14 cellular contexts compared by ENCODE assay signal in the genomic region with DNA sequence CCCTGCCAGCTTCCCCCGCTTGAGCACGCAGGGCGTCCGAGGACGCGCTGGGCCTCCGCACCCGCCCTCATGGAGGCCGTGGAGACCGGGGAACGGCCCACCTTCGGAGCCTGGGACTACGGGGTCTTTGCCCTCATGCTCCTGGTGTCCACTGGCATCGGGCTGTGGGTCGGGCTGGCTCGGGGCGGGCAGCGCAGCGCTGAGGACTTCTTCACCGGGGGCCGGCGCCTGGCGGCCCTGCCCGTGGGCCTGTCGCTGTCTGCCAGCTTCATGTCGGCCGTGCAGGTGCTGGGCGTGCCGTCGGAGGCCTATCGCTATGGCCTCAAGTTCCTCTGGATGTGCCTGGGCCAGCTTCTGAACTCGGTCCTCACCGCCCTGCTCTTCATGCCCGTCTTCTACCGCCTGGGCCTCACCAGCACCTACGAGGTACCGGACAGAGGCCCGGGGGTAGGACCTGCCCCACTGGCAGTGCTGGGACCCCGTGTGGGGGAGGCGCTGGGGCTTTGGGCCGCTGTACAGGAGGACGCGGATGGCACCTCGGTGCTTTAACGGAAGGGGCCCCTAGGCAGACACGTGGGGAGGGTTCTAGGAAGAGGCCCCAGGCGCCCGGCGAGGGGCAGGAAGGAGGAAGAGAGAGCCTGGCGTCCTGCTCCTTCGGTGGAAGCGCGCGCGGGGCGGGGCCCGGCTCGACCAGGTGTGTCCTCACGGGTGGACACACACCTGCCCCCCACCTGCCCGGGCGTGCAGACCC. TPM values are rescaled to one million over a fixed set of nuclear protein-coding genes. Genes with fewer than 3 reads are reported as not detected.
DNase-seq lines count a peak whose midpoint lies in the region; ATAC-seq, FAIRE-seq and TF ChIP-seq lines count a peak whose summit lies in the region.
"Had no signal": no experiment of that assay in that cellular context is flagged by ENCODE, and none has a peak within 500 bp of the region (broad histone marks: within the 10 kb centered on the region; RNA-seq: fewer than 3 reads in every experiment).

No MANE protein-coding gene starts in this region.

- H3K27me3 Mint-ChIP-seq in CD8-positive, alpha-beta memory T cell = peaks cover 0 to 3% of the 10 kb centered on the region in 2 donors
- no peaks in the 10 kb centered on the region for H3K27me3 Mint-ChIP-seq in T-helper 17 cell

- no peak for TF ChIP-seq EP300 in GM12878 (IDR thresholded peaks at IDR 0.05; ENCODE audit: borderline replicate concordance in 1 of 2, control insufficient read depth in 1 of 2, low read depth in 2 of 2, low read length in 2 of 2)

- H3K9me3 Mint-ChIP-seq in CD8-positive, alpha-beta memory T cell = no peaks in the 10 kb centered on the region

- ATAC-seq in T-helper 17 cell (peak; percentile 17), GM12878 (no peak; the same call in 1 of the 3 replicates), GM19397 (IDR thresholded peaks at IDR 0.05; ENCODE audit: unreplicated experiment) (no peak)

- H3K4me1 ChIP-seq in CD8-positive, alpha-beta memory T cell (ENCODE audit: insufficient read depth, low read length) = peaks cover 19% of the 10 kb centered on the region
- peaks cover 3% of the 10 kb centered on the region; the same call in 1 of the 2 replicates for H3K4me1 ChIP-seq in GM12878 (ENCODE audit: control insufficient read depth, insufficient read depth, low read length)
- H3K4me1 ChIP-seq in osteoblast (ENCODE audit: insufficient read depth, low read length) = no peaks in the 10 kb centered on the region

- no peak overlapping the region for H3K4me2 ChIP-seq in GM12878 (ENCODE audit: control insufficient read depth, insufficient read depth)
- no peak overlapping the region for H3K4me2 ChIP-seq in osteoblast (ENCODE audit: insufficient read depth, low read length)
- H3K4me2 ChIP-seq: BLaER1 had no signal

- peak in 1 of 5 donors; percentile 35 for DNase-seq in CD8-positive, alpha-beta memory T cell
- DNase-seq in T-helper 17 cell (no peak), GM12878 (ENCODE audit: low read depth, low spot score) (no peak), osteoblast (ENCODE audit: insufficient read length, low spot score, missing footprints) (peak; percentile 69), NCI-H2107 treated with DMSO at 0.1 percent for 48 hours (lab: John Stamatoyannopoulos, UW; ENCODE audit: unreplicated experiment) (no peak), AML-193 (lab: John Stamatoyannopoulos, UW) (no peak), NCI-H128 (lab: John Stamatoyannopoulos, UW; ENCODE audit: unreplicated experiment) (no peak)
- DNase-seq: amygdala, HCEC 1CT, NCI-H2171 treated with DMSO at 0.1 percent for 48 hours had no signal

- POLR2A ChIA-PET in CD8-positive, alpha-beta memory T cell (lab: Charles Lee) = interaction anchor here (2.8 kb wide), 1 partner anchor 13 kb away, joined by 15 read pairs; a partner anchor contains a TSS
- POLR2A ChIA-PET in GM12878 (lab: Charles Lee) = interaction anchor here (0.6 kb wide), 1 partner anchor 59 kb away, joined by 4 read pairs; no protein-coding TSS in a partner anchor

- 20% methylated on average over 61 of the region's 61 CpGs for WGBS in GM12878 (ENCODE audit: insufficient coverage, insufficient replicate concordance, low lambda C conversion rate, missing lambda C conversion rate)

- BruUV-seq in GM12878 (replicated peaks; lab: Mats Ljungman, UMichigan) = no TSS peak

- no peak for TF ChIP-seq CTCF in GM12878 (IDR thresholded peaks at IDR 0.05 in 2 of 3, conservative IDR thresholded peaks at IDR 0.05 in 1 of 3; ENCODE audit: control insufficient read depth in 2 of 3, extremely low read depth in 1 of 3, insufficient read depth in 1 of 3, low read depth in 3 of 3, low read length in 3 of 3)
- no peak for TF ChIP-seq CTCF in osteoblast (IDR thresholded peaks at IDR 0.05; ENCODE audit: extremely low read depth, low read depth, low read length)

- peak overlapping the region in 1 of 8 donors; percentile 63 for H3K27ac Mint-ChIP-seq in CD8-positive, alpha-beta memory T cell
- peak overlapping the region; percentile 4 for H3K27ac Mint-ChIP-seq in T-helper 17 cell

- RAD21 ChIA-PET in GM12878 (lab: Charles Lee; ENCODE audit: unreplicated experiment) = interaction anchor here (1.5 to 3.0 kb wide), 2 partner anchors 60 to 123 kb away, joined by 4 to 33 read pairs; a partner anchor contains a TSS

- H3K36me3 ChIP-seq in CD8-positive, alpha-beta memory T cell (ENCODE audit: insufficient read depth, low read length) = no peaks in the 10 kb centered on the region
- no peaks in the 10 kb centered on the region for H3K36me3 ChIP-seq in GM12878 (ENCODE audit: control insufficient read depth in 2 of 2, insufficient read depth in 2 of 2, low read length in 1 of 2)
- H3K36me3 ChIP-seq in osteoblast (ENCODE audit: insufficient read depth, low read length) = no peaks in the 10 kb centered on the region
- H3K36me3 ChIP-seq: BLaER1 had no signal

- H4K20me1 ChIP-seq in GM12878 (ENCODE audit: control insufficient read depth, insufficient read depth) = no peaks in the 10 kb centered on the region
- H4K20me1 ChIP-seq in osteoblast (ENCODE audit: insufficient read depth, low read length) = no peaks in the 10 kb centered on the region

- H3K27me3 ChIP-seq in CD8-positive, alpha-beta memory T cell (ENCODE audit: insufficient read depth, low read length, poor library complexity, severe bottlenecking) = no peaks in the 10 kb centered on the region
- H3K27me3 ChIP-seq in GM12878 (replicated peaks in 1 of 2; ENCODE audit: control insufficient read depth in 2 of 2, insufficient read depth in 2 of 2, low read length in 1 of 2) = peaks cover 3 to 4% of the 10 kb centered on the region in 2 experiments; a peak in 3 of 4 replicates
- H3K27me3 ChIP-seq in osteoblast (ENCODE audit: insufficient read depth, low read length) = peaks cover 60% of the 10 kb centered on the region

- H3K79me2 ChIP-seq in GM12878 (ENCODE audit: control insufficient read depth, insufficient read depth, low read length) = no peaks in the 10 kb centered on the region
- no peaks in the 10 kb centered on the region for H3K79me2 ChIP-seq in osteoblast (ENCODE audit: insufficient read depth, low read length)

- in situ Hi-C loops in GM12878 (cut with MboI) = no loop called here

- no peak overlapping the region for H3K9ac ChIP-seq in GM12878 (ENCODE audit: control insufficient read depth, insufficient read depth, low read length)
- H3K9ac ChIP-seq: BLaER1 had no signal

- CTCF ChIA-PET in CD8-positive, alpha-beta memory T cell (lab: Charles Lee) = interaction anchor here (0.5 to 4.2 kb wide), 3 partner anchors 13 to 954 kb away, joined by 3 to 21 read pairs (median 5); a partner anchor contains a TSS
- CTCF ChIA-PET in GM12878 (lab: Yijun Ruan, JAX) = interaction anchor here (1.2 to 3.0 kb wide), 2 partner anchors 60 to 66 kb away, joined by 5 to 36 read pairs; a partner anchor contains a TSS

- no peak overlapping the region for H3K27ac ChIP-seq in CD8-positive, alpha-beta memory T cell (ENCODE audit: low read depth, low read length)
- H3K27ac ChIP-seq in GM12878 (ENCODE audit: control insufficient read depth, insufficient read depth) (no peak overlapping the region), osteoblast (ENCODE audit: low read depth, low read length) (no peak overlapping the region)
- H3K27ac ChIP-seq: BLaER1 had no signal

- TF ChIP-seq POLR2A in GM12878 (IDR thresholded peaks at IDR 0.05; ENCODE audit: low read depth, low read length) = no peak

- intact Hi-C loops in GM12878 (cut with micrococcal nuclease; ENCODE audit: unreplicated experiment) = loop anchor here (5.0 kb wide), 1 partner anchor 125 kb away; no protein-coding TSS in a partner anchor

- SMC1A ChIA-PET in GM12878 (lab: Charles Lee; ENCODE audit: uncharacterized antibody, unreplicated experiment) = interaction anchor here (1.3 kb wide), 1 partner anchor 66 kb away, joined by 5 read pairs; no protein-coding TSS in a partner anchor

- FAIRE-seq in GM12878 (lab: Jason Lieb, UNC) = no peak

- H3K9me3 ChIP-seq in CD8-positive, alpha-beta memory T cell (ENCODE audit: low read length) = no peaks in the 10 kb centered on the region
- H3K9me3 ChIP-seq in T-helper 17 cell (ENCODE audit: control insufficient read depth, low read length, poor library complexity, severe bottlenecking) (no peaks in the 10 kb centered on the region), GM12878 (replicated peaks; ENCODE audit: control insufficient read depth, insufficient read depth, low read length) (no peaks in the 10 kb centered on the region), osteoblast (ENCODE audit: low read depth, low read length) (no peaks in the 10 kb centered on the region)
- H3K9me3 ChIP-seq: BLaER1 had no signal

- peak overlapping the region; percentile 35 to 90 (median 58) for H3K4me3 Mint-ChIP-seq in CD8-positive, alpha-beta memory T cell
- peak overlapping the region; percentile 92 for H3K4me3 Mint-ChIP-seq in T-helper 17 cell

- peaks cover 0 to 31% (median 6%) of the 10 kb centered on the region in 3 donors for H3K4me1 Mint-ChIP-seq in CD8-positive, alpha-beta memory T cell
- peaks cover 5% of the 10 kb centered on the region for H3K4me1 Mint-ChIP-seq in T-helper 17 cell

- TF ChIP-seq RAD21 in GM12878 (IDR thresholded peaks at IDR 0.05; ENCODE audit: insufficient read depth, low read depth, low read length) = no peak

- peak overlapping the region; percentile 34 for H2AFZ ChIP-seq in GM12878 (ENCODE audit: control insufficient read depth, low read depth, low read length)
- H2AFZ ChIP-seq in osteoblast (ENCODE audit: low read length) = no peak overlapping the region

- H3K36me3 Mint-ChIP-seq in CD8-positive, alpha-beta memory T cell = no peaks in the 10 kb centered on the region
- H3K36me3 Mint-ChIP-seq in T-helper 17 cell (ENCODE audit: low read depth) = no peaks in the 10 kb centered on the region

- H3K4me3 ChIP-seq in CD8-positive, alpha-beta memory T cell (ENCODE audit: low read length) = peak overlapping the region; percentile 61
- H3K4me3 ChIP-seq in GM12878 (no peak overlapping the region), osteoblast (ENCODE audit: insufficient read depth, low read length) (no peak overlapping the region)
- H3K4me3 ChIP-seq: BLaER1 had no signal

RNA-seq across cellular contexts. Expression of a gene that starts 0.7 kb away (rescaled TPM):
- 1 to 10 TPM; 1.2 to 1.7 TPM for total RNA-seq in CD8-positive, alpha-beta memory T cell
- 0.33 TPM for polyA plus RNA-seq in CD8-positive, alpha-beta memory T cell
- 1 to 10 TPM; 1.3 to 2.0 TPM for total RNA-seq in T-helper 17 cell
- not detected in 2 replicates for total RNA-seq in GM12878 (2013; cell fraction: nucleolus; rRNA removed)
- total RNA-seq in GM12878 (2014; rRNA removed) = 0.06 TPM in 1 of 2 replicates, not detected in the other
- 0.05 TPM in 1 of 2 replicates, not detected in the other for total RNA-seq in GM12878 (2014; rRNA removed; fragmentation: Illumina TruSeq; extraction: Trizol)
- 0.05 and 0.08 TPM in 2 replicates for total RNA-seq in GM12878 (2021)
- not detected for polyA plus RNA-seq in GM12878 (2011; ENCODE audit: low read depth)
- 0.04 TPM in 2 replicates for polyA plus RNA-seq in GM12878 (2011; rRNA removed)
- polyA plus RNA-seq in GM12878 (2011; cell fraction: cytosol; rRNA removed) = 0.03 TPM in 2 replicates
- polyA plus RNA-seq in GM12878 (2011; cell fraction: nucleus; rRNA removed) = 0.07 TPM in 1 of 2 replicates, not detected in the other
- polyA plus RNA-seq in GM12878 (2012) = 0.11 and 0.26 TPM in 2 replicates
- 0.03 TPM in 1 of 2 replicates, not detected in the other for polyA plus RNA-seq in GM12878 (2014; fragmentation: Illumina TruSeq; extraction: Trizol)
- polyA plus RNA-seq in GM12878 (2014; fragmentation: Nextera tagmentation; extraction: Ambion mirVana) = under 1 TPM; 0.02 to 0.05 TPM
- 0.06 TPM in 1 of 2 replicates, not detected in the other for polyA plus RNA-seq in GM12878 (2014; rRNA removed)
- polyA plus RNA-seq in GM12878 (2016; fragmentation: Nextera tagmentation; extraction: Ambion mirVana) = under 1 TPM in 1 of 2 experiments, not detected in 1; 0.08 TPM
- polyA minus RNA-seq in GM12878 (2011; rRNA and poly(A)+ RNA removed) = not detected in 2 replicates
- polyA minus RNA-seq in GM12878 (2011; cell fraction: cytosol; rRNA and poly(A)+ RNA removed) = not detected in 2 replicates
- not detected in 2 replicates for polyA minus RNA-seq in GM12878 (2011; cell fraction: nucleus; rRNA and poly(A)+ RNA removed)
- under 0.01 TPM in 2 replicates for total RNA-seq in osteoblast
- polyA plus RNA-seq: liver had no signal

RNA-seq across cellular contexts. Expression of a gene that starts 12.7 kb away (rescaled TPM):
- total RNA-seq in CD8-positive, alpha-beta memory T cell = 1,000 to 10,000 TPM; 3,114 to 3,151 TPM
- polyA plus RNA-seq in CD8-positive, alpha-beta memory T cell = 3,296 TPM
- total RNA-seq in T-helper 17 cell (1,000 to 10,000 TPM; 3,447 to 3,486 TPM), GM12878 (2014; rRNA removed) (3,172 and 3,519 TPM in 2 replicates), GM12878 (2014; rRNA removed; fragmentation: Illumina TruSeq; extraction: Trizol) (1,696 and 1,955 TPM in 2 replicates), GM12878 (2021) (3,774 and 3,973 TPM in 2 replicates), osteoblast (786 and 869 TPM in 2 replicates)
- total RNA-seq in GM12878 (2013; cell fraction: nucleolus; rRNA removed) = 321 and 350 TPM in 2 replicates
- polyA plus RNA-seq in GM12878 (2011; ENCODE audit: low read depth) = 986 TPM
- polyA plus RNA-seq in GM12878 (2011; rRNA removed) (583 and 1,181 TPM in 2 replicates), GM12878 (2014; fragmentation: Illumina TruSeq; extraction: Trizol) (545 and 2,062 TPM in 2 replicates), GM12878 (2014; fragmentation: Nextera tagmentation; extraction: Ambion mirVana) (1,000 to 10,000 TPM; 1,658 to 1,675 TPM), GM12878 (2014; rRNA removed) (3,622 and 3,810 TPM in 2 replicates), GM12878 (2016; fragmentation: Nextera tagmentation; extraction: Ambion mirVana) (1,000 to 10,000 TPM; 2,538 to 2,591 TPM)
- polyA plus RNA-seq in GM12878 (2011; cell fraction: cytosol; rRNA removed) = 2,249 and 3,260 TPM in 2 replicates
- polyA plus RNA-seq in GM12878 (2011; cell fraction: nucleus; rRNA removed) = 987 and 1,239 TPM in 2 replicates
- polyA plus RNA-seq in GM12878 (2012) = 5,692 and 5,778 TPM in 2 replicates
- polyA minus RNA-seq in GM12878 (2011; rRNA and poly(A)+ RNA removed) = 415 and 870 TPM in 2 replicates
- polyA minus RNA-seq in GM12878 (2011; cell fraction: cytosol; rRNA and poly(A)+ RNA removed) = 769 and 811 TPM in 2 replicates
- polyA minus RNA-seq in GM12878 (2011; cell fraction: nucleus; rRNA and poly(A)+ RNA removed) = 194 and 322 TPM in 2 replicates

RNA-seq across cellular contexts. Expression of a gene that starts 24.6 kb away (rescaled TPM):
- total RNA-seq in CD8-positive, alpha-beta memory T cell = 100 to 1,000 TPM; 119 to 125 TPM
- polyA plus RNA-seq in CD8-positive, alpha-beta memory T cell = 84.0 TPM
- total RNA-seq in T-helper 17 cell (100 to 1,000 TPM; 149 to 211 TPM), GM12878 (2014; rRNA removed) (30.7 and 31.8 TPM in 2 replicates), GM12878 (2014; rRNA removed; fragmentation: Illumina TruSeq; extraction: Trizol) (11.5 and 11.6 TPM in 2 replicates), GM12878 (2021) (64.2 and 67.9 TPM in 2 replicates), osteoblast (1.8 and 2.4 TPM in 2 replicates)
- total RNA-seq in GM12878 (2013; cell fraction: nucleolus; rRNA removed) = 132 and 148 TPM in 2 replicates
- 10.1 TPM for polyA plus RNA-seq in GM12878 (2011; ENCODE audit: low read depth)
- polyA plus RNA-seq in GM12878 (2011; rRNA removed) (13.1 and 26.9 TPM in 2 replicates), GM12878 (2014; fragmentation: Illumina TruSeq; extraction: Trizol) (9.8 and 13.9 TPM in 2 replicates), GM12878 (2014; fragmentation: Nextera tagmentation; extraction: Ambion mirVana) (10 to 100 TPM in 1 of 2 experiments, 1 to 10 TPM in 1; 7.8 to 37.2 TPM), GM12878 (2014; rRNA removed) (36.8 and 39.1 TPM in 2 replicates), GM12878 (2016; fragmentation: Nextera tagmentation; extraction: Ambion mirVana) (10 to 100 TPM; 34.8 to 35.8 TPM)
- polyA plus RNA-seq in GM12878 (2011; cell fraction: cytosol; rRNA removed) = 32.3 and 35.9 TPM in 2 replicates
- polyA plus RNA-seq in GM12878 (2011; cell fraction: nucleus; rRNA removed) = 125 and 126 TPM in 2 replicates
- polyA plus RNA-seq in GM12878 (2012) = 21.1 and 21.9 TPM in 2 replicates
- polyA minus RNA-seq in GM12878 (2011; rRNA and poly(A)+ RNA removed) = 22.9 and 33.8 TPM in 2 replicates
- polyA minus RNA-seq in GM12878 (2011; cell fraction: cytosol; rRNA and poly(A)+ RNA removed) = 27.3 and 29.0 TPM in 2 replicates
- 35.3 and 49.3 TPM in 2 replicates for polyA minus RNA-seq in GM12878 (2011; cell fraction: nucleus; rRNA and poly(A)+ RNA removed)

RNA-seq across cellular contexts. Expression of a gene that starts 51.1 kb away (rescaled TPM):
- 1 to 10 TPM; 1.8 to 2.9 TPM for total RNA-seq in CD8-positive, alpha-beta memory T cell
- 2.6 TPM for polyA plus RNA-seq in CD8-positive, alpha-beta memory T cell
- total RNA-seq in T-helper 17 cell = 1 to 10 TPM; 5.0 to 9.1 TPM
- 1.1 TPM in 1 of 2 replicates, not detected in the other for total RNA-seq in GM12878 (2013; cell fraction: nucleolus; rRNA removed)
- total RNA-seq in GM12878 (2014; rRNA removed) = 0.93 and 1.2 TPM in 2 replicates
- total RNA-seq in GM12878 (2014; rRNA removed; fragmentation: Illumina TruSeq; extraction: Trizol) = 0.32 and 0.36 TPM in 2 replicates
- 0.93 and 1.7 TPM in 2 replicates for total RNA-seq in GM12878 (2021)
- 0.92 TPM for polyA plus RNA-seq in GM12878 (2011; ENCODE audit: low read depth)
- 0.16 and 0.29 TPM in 2 replicates for polyA plus RNA-seq in GM12878 (2011; rRNA removed)
- 0.67 and 0.84 TPM in 2 replicates for polyA plus RNA-seq in GM12878 (2011; cell fraction: cytosol; rRNA removed)
- 1.8 and 2.4 TPM in 2 replicates for polyA plus RNA-seq in GM12878 (2011; cell fraction: nucleus; rRNA removed)
- 1.1 and 1.3 TPM in 2 replicates for polyA plus RNA-seq in GM12878 (2012)
- polyA plus RNA-seq in GM12878 (2014; fragmentation: Illumina TruSeq; extraction: Trizol) = 0.73 TPM in 1 of 2 replicates, not detected in the other
- polyA plus RNA-seq in GM12878 (2014; fragmentation: Nextera tagmentation; extraction: Ambion mirVana) = under 1 TPM; 0.37 to 0.66 TPM
- 0.27 and 1.1 TPM in 2 replicates for polyA plus RNA-seq in GM12878 (2014; rRNA removed)
- 1 to 10 TPM in 1 of 2 experiments, under 1 TPM in 1; 0.78 to 1.9 TPM for polyA plus RNA-seq in GM12878 (2016; fragmentation: Nextera tagmentation; extraction: Ambion mirVana)
- not detected in 2 replicates for polyA minus RNA-seq in GM12878 (2011; rRNA and poly(A)+ RNA removed)
- polyA minus RNA-seq in GM12878 (2011; cell fraction: cytosol; rRNA and poly(A)+ RNA removed) = not detected in 2 replicates
- polyA minus RNA-seq in GM12878 (2011; cell fraction: nucleus; rRNA and poly(A)+ RNA removed) = 0.60 and 0.86 TPM in 2 replicates
- not detected in 2 replicates for total RNA-seq in osteoblast
- total RNA-seq: liver, temporal lobe had no signal
